1 cellular context compared by ENCODE assay signal in genomic region chr7:6628045-6628444, GRCh38.
TF ChIP-seq lines count a peak whose summit lies in the region.

No MANE protein-coding gene starts in this region.

TF ChIP-seq in GM23338, 12 proteins besides CTCF, POLR2A, EP300 and RAD21 (continued from another document):
- no peak for TF ChIP-seq ZNF462 (CRISPR knock-in tag; IDR thresholded peaks at IDR 0.05)
